ENCODE assay signal across 1 cellular context in genomic region chr1:39816431-39817090, GRCh38.
TF ChIP-seq lines count a peak whose summit lies in the region.

No MANE protein-coding gene starts in this region.

TF ChIP-seq in H1, 55 proteins besides CTCF, POLR2A, EP300 and RAD21 (continued from another document):
- TF ChIP-seq RNF2 (IDR thresholded peaks at IDR 0.05; ENCODE audit: borderline replicate concordance, low read depth, low read length, missing control alignments, poor library complexity, severe bottlenecking) (no peak), EGR1 (IDR thresholded peaks at IDR 0.05; ENCODE audit: borderline replicate concordance, low read depth, low read length) (no peak)
